22 cellular contexts compared by ENCODE assay signal in the genomic region with DNA sequence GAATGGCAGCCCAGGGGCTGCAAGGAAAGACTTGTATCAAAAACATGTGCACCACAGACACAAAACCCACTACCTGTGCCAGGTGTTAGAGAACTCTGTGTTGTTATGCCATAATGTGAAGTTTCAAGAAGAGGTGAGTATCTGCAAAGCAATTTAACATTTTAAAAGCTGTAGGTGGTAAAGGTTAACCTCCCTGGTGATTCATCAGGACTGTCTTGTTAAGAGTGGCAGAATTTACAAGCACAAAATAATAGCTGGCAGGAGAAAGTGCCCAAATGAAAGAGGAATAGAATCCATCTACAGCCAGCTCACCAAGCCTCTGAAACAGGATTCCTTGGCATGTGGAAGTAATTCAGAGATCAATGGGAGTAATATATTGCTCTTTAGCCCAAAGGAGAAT.
DNase-seq lines count a peak whose midpoint lies in the region; ATAC-seq and TF ChIP-seq lines count a peak whose summit lies in the region.
"Had no signal": no experiment of that assay in that cellular context is flagged by ENCODE, and none has a peak within 500 bp of the region (broad histone marks: within the 10 kb centered on the region; RNA-seq: fewer than 3 reads in every experiment).

No MANE protein-coding gene starts in this region.

- H3K27me3 ChIP-seq in RWPE2 (ENCODE audit: insufficient read depth, poor library complexity, severe bottlenecking) = no peaks in the 10 kb centered on the region

- H3K9me3 ChIP-seq in RWPE2 (ENCODE audit: severe bottlenecking) = no peaks in the 10 kb centered on the region

- DNase-seq in ACHN (peak; percentile 4), HPDE6-E6E7 (ENCODE audit: extremely low spot score) (peak; percentile 7), RWPE2 (ENCODE audit: low spot score) (no peak), kidney tubule cell (ENCODE audit: low spot score) (peak; percentile 38), NCI-H1436 treated with DMSO at 0.1 percent for 48 hours (lab: John Stamatoyannopoulos, UW) (no peak), NCI-H2107 (lab: John Stamatoyannopoulos, UW) (no peak), DMS153 (lab: John Stamatoyannopoulos, UW) (no peak)
- DNase-seq: C1 segment of cervical spinal cord; CD8-positive, alpha-beta memory T cell; DND-41; GF-D8; H7; Kasumi-1; NCI-H1105 treated with DMSO at 0.1 percent for 48 hours; NCI-H187 treated with DMSO at 0.1 percent for 48 hours; NCI-H226; NCI-H524 treated with DMSO at 0.1 percent for 48 hours; SHP77 had no signal

- no peaks in the 10 kb centered on the region for H3K36me3 ChIP-seq in RWPE2 (ENCODE audit: low read depth)

- ATAC-seq in RWPE2 (ENCODE audit: low read depth) (peak; percentile 48), HG02610 (IDR thresholded peaks at IDR 0.05; ENCODE audit: unreplicated experiment) (no peak)
- ATAC-seq: Panc1 had no signal

- H3K4me1 ChIP-seq in RWPE2 (ENCODE audit: insufficient read depth, poor library complexity, severe bottlenecking) = peaks cover 16% of the 10 kb centered on the region

- no peak overlapping the region for H3K27ac ChIP-seq in RWPE2 (ENCODE audit: poor library complexity, severe bottlenecking)
- H3K27ac ChIP-seq: HL-60, SK-N-MC had no signal

- no peak for TF ChIP-seq CTCF in RWPE2 (IDR thresholded peaks at IDR 0.05; ENCODE audit: poor library complexity, severe bottlenecking)

- in situ Hi-C loops in ACHN (cut with HindIII; ENCODE audit: low pct_ligation_motif_present, low pct_unique_long_range_greater_than_20kb, low sequenced_read_pairs) = no loop called here

- no peak overlapping the region for H3K4me3 ChIP-seq in RWPE2 (ENCODE audit: severe bottlenecking)
- H3K4me3 ChIP-seq: SK-N-MC had no signal

Comparison
In these comparisons a context has a peak if more than half of its experiments do, and no peak if none do; other contexts are left out.
1. DNase-seq: peak in ACHN (single experiment), HPDE6-E6E7 (single experiment) and kidney tubule cell (single experiment); none in RWPE2 (single experiment), NCI-H1436 treated with DMSO at 0.1 percent for 48 hours (single experiment), NCI-H2107 (single experiment) and DMS153 (single experiment).